In the genomic region with DNA sequence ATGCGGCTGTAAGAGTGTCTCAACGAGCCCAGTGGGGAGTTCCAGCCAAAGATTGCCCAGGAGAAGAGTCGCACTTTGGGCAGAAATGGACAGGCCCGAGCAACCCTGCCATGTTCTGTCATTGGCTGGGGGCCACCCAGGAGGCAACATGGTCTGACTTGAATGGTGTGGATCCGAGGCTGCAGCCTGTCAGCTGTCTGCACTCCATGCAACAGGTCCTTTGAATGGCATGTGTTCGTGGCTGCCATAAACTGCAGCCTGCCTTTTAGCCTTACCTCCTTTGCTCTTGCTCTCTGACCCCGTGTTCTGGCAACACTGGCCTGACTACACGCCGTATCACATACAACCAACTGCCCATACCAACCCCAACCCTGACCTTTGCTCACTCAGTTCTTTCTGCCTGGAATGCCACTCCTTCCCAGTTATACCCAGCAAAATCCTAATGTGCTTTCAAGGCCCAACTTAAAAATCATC, we compare ENCODE assay signal across 11 cellular contexts. TPM values are rescaled to one million over a fixed set of nuclear protein-coding genes. Genes with fewer than 3 reads are reported as not detected.
DNase-seq lines count a peak whose midpoint lies in the region; ATAC-seq and TF ChIP-seq lines count a peak whose summit lies in the region.
"Had no signal": no experiment of that assay in that cellular context is flagged by ENCODE, and none has a peak within 500 bp of the region (broad histone marks: within the 10 kb centered on the region; RNA-seq: fewer than 3 reads in every experiment).

No MANE protein-coding gene starts in this region.

- H3K9me2 ChIP-seq in hepatocyte (replicated peaks; ENCODE audit: insufficient read depth) = no peaks in the 10 kb centered on the region

- peaks cover 83% of the 10 kb centered on the region for H3K4me1 Mint-ChIP-seq in activated CD4-positive, alpha-beta T cell treated with anti-CD3 and anti-CD28 coated beads, Interleukin-2, amount 10 ng/mL, durations not matched to agents 24 days and 14 days

- H3K79me2 ChIP-seq in hepatocyte (peaks cover 3% of the 10 kb centered on the region), trophoblast cell (ENCODE audit: control insufficient read depth, insufficient read depth, low read length, poor library complexity) (no peaks in the 10 kb centered on the region)

- TF ChIP-seq EP300 in sigmoid colon (IDR thresholded peaks at IDR 0.05) = no peak

- no peak overlapping the region for H4K91ac ChIP-seq in trophoblast cell (ENCODE audit: low read depth, low read length)

- H3K27ac ChIP-seq in KOPT-K1 (ENCODE audit: low read depth, low read length, poor library complexity, severe bottlenecking) = peak overlapping the region; percentile 90
- peak overlapping the region; percentile 20 for H3K27ac ChIP-seq in hepatocyte
- H3K27ac ChIP-seq in sigmoid colon = peak overlapping the region; percentile 68 to 87 (median 80)
- no peak overlapping the region for H3K27ac ChIP-seq in trophoblast cell (ENCODE audit: low read depth, low read length)

- no peak for ATAC-seq in HG03097 (IDR thresholded peaks at IDR 0.05; ENCODE audit: low FRiP score, unreplicated experiment)
- ATAC-seq: stimulated activated naive B cell treated with anti-CD40 and anti-IgM and Interleukin-4, amounts not matched to agents 10 μg/mL and 1 μg/mL and 100 μg/mL, for 72 hours had no signal

- no peak for TF ChIP-seq CTCF in hepatocyte (IDR thresholded peaks at IDR 0.05; ENCODE audit: poor library complexity)
- TF ChIP-seq CTCF in sigmoid colon (IDR thresholded peaks at IDR 0.05) = no peak

- peaks cover 2% of the 10 kb centered on the region for H3K79me1 ChIP-seq in trophoblast cell (ENCODE audit: low read length)

- 50% methylated on average over 9 of the region's 9 CpGs for WGBS in hepatocyte (ENCODE audit: low lambda C conversion rate, missing lambda C conversion rate)
- 40 to 69% methylated on average over 9 of the region's 9 CpGs for WGBS in sigmoid colon, 2 donors
- no CpG with 5 or more reads among the region's 9 CpGs for WGBS in trophoblast cell (ENCODE audit: extremely low coverage, insufficient coverage, insufficient read length)

- H2BK120ac ChIP-seq in trophoblast cell (ENCODE audit: insufficient read depth, low read length, poor library complexity) = no peak overlapping the region

- H4K12ac ChIP-seq in trophoblast cell (ENCODE audit: low read depth, low read length) = no peak overlapping the region

- no peak overlapping the region for H2BK12ac ChIP-seq in trophoblast cell (ENCODE audit: low read length)

- no peaks in the 10 kb centered on the region for H3K9me3 ChIP-seq in KOPT-K1 (ENCODE audit: insufficient read depth, low read length, poor library complexity, severe bottlenecking)
- no peaks in the 10 kb centered on the region for H3K9me3 ChIP-seq in hepatocyte (ENCODE audit: low read depth)
- no peaks in the 10 kb centered on the region for H3K9me3 ChIP-seq in sigmoid colon
- H3K9me3 ChIP-seq in trophoblast cell (ENCODE audit: insufficient read depth, low read depth, low read length) = no peaks in the 10 kb centered on the region

- H3K23ac ChIP-seq in trophoblast cell (ENCODE audit: low read length) = no peak overlapping the region

- no peak overlapping the region for H4K8ac ChIP-seq in trophoblast cell (ENCODE audit: low read depth, low read length)

- no peak overlapping the region for H2AK5ac ChIP-seq in trophoblast cell (ENCODE audit: low read length)

- DNase-seq in activated CD4-positive, alpha-beta T cell treated with anti-CD3 and anti-CD28 coated beads, Interleukin-2, amount 10 ng/mL, durations not matched to agents 24 days and 14 days = no peak
- DNase-seq in activated CD4-positive, alpha-beta T cell treated with anti-CD3 and anti-CD28 coated beads for 4 hours = no peak
- DNase-seq in hepatocyte (ENCODE audit: low spot score) (no peak), sigmoid colon (no peak), trophoblast cell (no peak), NCI-H2171 treated with DMSO at 0.1 percent for 48 hours (lab: John Stamatoyannopoulos, UW) (no peak)
- DNase-seq: activated CD4-positive, alpha-beta T cell treated with anti-CD3 and anti-CD28 coated beads for 1 hour; NCI-H774; stimulated activated naive B cell treated with anti-CD40 and anti-IgM and Interleukin-4, amounts not matched to agents 10 μg/mL and 1 μg/mL and 100 μg/mL, for 72 hours had no signal

- H3K36me3 ChIP-seq in KOPT-K1 (ENCODE audit: insufficient read depth, low read length) (peaks cover 73% of the 10 kb centered on the region), hepatocyte (replicated peaks; ENCODE audit: insufficient read depth, low read depth) (no peaks in the 10 kb centered on the region), sigmoid colon (no peaks in the 10 kb centered on the region), trophoblast cell (ENCODE audit: control insufficient read depth in 1 of 2, insufficient read depth in 2 of 2, low read length in 2 of 2) (no peaks in the 10 kb centered on the region)

- H4K20me1 ChIP-seq in hepatocyte (ENCODE audit: insufficient read depth, poor library complexity, severe bottlenecking) = no peaks in the 10 kb centered on the region

- H3K4me2 ChIP-seq in hepatocyte = peak overlapping the region; percentile 31
- H3K4me2 ChIP-seq in trophoblast cell (ENCODE audit: low read length) = no peak overlapping the region

- H3K27me3 Mint-ChIP-seq in activated CD4-positive, alpha-beta T cell treated with anti-CD3 and anti-CD28 coated beads, Interleukin-2, amount 10 ng/mL, durations not matched to agents 24 days and 14 days = no peaks in the 10 kb centered on the region
- H3K27me3 Mint-ChIP-seq: stimulated activated naive B cell treated with anti-CD40 and anti-IgM and Interleukin-4, amounts not matched to agents 10 μg/mL and 1 μg/mL and 100 μg/mL, for 72 hours had no signal

- H3K4ac ChIP-seq in trophoblast cell (ENCODE audit: low read depth, low read length) = no peak overlapping the region

- no peak for TF ChIP-seq POLR2A in sigmoid colon (IDR thresholded peaks at IDR 0.05)

- no peak overlapping the region for H2BK5ac ChIP-seq in trophoblast cell (ENCODE audit: low read depth, low read length, poor library complexity)

- H3K27ac Mint-ChIP-seq in activated CD4-positive, alpha-beta T cell treated with anti-CD3 and anti-CD28 coated beads, Interleukin-2, amount 10 ng/mL, durations not matched to agents 24 days and 14 days = peak overlapping the region; percentile 78
- H3K27ac Mint-ChIP-seq: stimulated activated naive B cell treated with anti-CD40 and anti-IgM and Interleukin-4, amounts not matched to agents 10 μg/mL and 1 μg/mL and 100 μg/mL, for 72 hours had no signal

- H3K9ac ChIP-seq in trophoblast cell (ENCODE audit: low read length) = no peak overlapping the region

- no peaks in the 10 kb centered on the region for H3K27me3 ChIP-seq in hepatocyte
- no peaks in the 10 kb centered on the region for H3K27me3 ChIP-seq in sigmoid colon
- H3K27me3 ChIP-seq in trophoblast cell (ENCODE audit: insufficient read depth, low read length) = no peaks in the 10 kb centered on the region

- intact Hi-C loops in activated CD4-positive, alpha-beta T cell treated with anti-CD3 and anti-CD28 coated beads, Interleukin-2, amount 10 ng/mL, durations not matched to agents 24 days and 14 days (cut with micrococcal nuclease) = no loop called here
- intact Hi-C loops in sigmoid colon (cut with DNase I) = loop anchor here (5.0 kb wide), 1 partner anchor 37 kb away; no protein-coding TSS in a partner anchor

- H3K4me3 ChIP-seq in hepatocyte (no peak overlapping the region), sigmoid colon (no peak overlapping the region), trophoblast cell (ENCODE audit: low read depth, low read length) (no peak overlapping the region)

- no peaks in the 10 kb centered on the region for H3K9me3 Mint-ChIP-seq in activated CD4-positive, alpha-beta T cell treated with anti-CD3 and anti-CD28 coated beads, Interleukin-2, amount 10 ng/mL, durations not matched to agents 24 days and 14 days
- H3K9me3 Mint-ChIP-seq: stimulated activated naive B cell treated with anti-CD40 and anti-IgM and Interleukin-4, amounts not matched to agents 10 μg/mL and 1 μg/mL and 100 μg/mL, for 72 hours had no signal

- H2AFZ ChIP-seq in hepatocyte = no peak overlapping the region
- no peak overlapping the region for H2AFZ ChIP-seq in trophoblast cell (ENCODE audit: insufficient read depth, low read length, poor library complexity)

- peaks cover 35% of the 10 kb centered on the region for H3K4me1 ChIP-seq in hepatocyte (ENCODE audit: insufficient read depth)
- peaks cover 0 to 98% (median 80%) of the 10 kb centered on the region in 4 donors for H3K4me1 ChIP-seq in sigmoid colon
- H3K4me1 ChIP-seq in trophoblast cell (ENCODE audit: control insufficient read depth in 1 of 2, insufficient read depth in 2 of 2, low read length in 2 of 2) = peaks cover 0 to 11% of the 10 kb centered on the region in 2 experiments

- peaks cover 52% of the 10 kb centered on the region for H3K36me3 Mint-ChIP-seq in activated CD4-positive, alpha-beta T cell treated with anti-CD3 and anti-CD28 coated beads, Interleukin-2, amount 10 ng/mL, durations not matched to agents 24 days and 14 days (ENCODE audit: low read depth)

- H3K18ac ChIP-seq in trophoblast cell (ENCODE audit: low read length) = no peak overlapping the region

- no peak overlapping the region for H3K14ac ChIP-seq in trophoblast cell (ENCODE audit: low read length)

- H3K4me3 Mint-ChIP-seq in activated CD4-positive, alpha-beta T cell treated with anti-CD3 and anti-CD28 coated beads, Interleukin-2, amount 10 ng/mL, durations not matched to agents 24 days and 14 days = no peak overlapping the region
- H3K4me3 Mint-ChIP-seq: stimulated activated naive B cell treated with anti-CD40 and anti-IgM and Interleukin-4, amounts not matched to agents 10 μg/mL and 1 μg/mL and 100 μg/mL, for 72 hours had no signal

RNA-seq across cellular contexts. Expression of gene IRF1, which starts 55.7 kb away (rescaled TPM):
- total RNA-seq in activated CD4-positive, alpha-beta T cell treated with anti-CD3 and anti-CD28 coated beads, Interleukin-2, amount 10 ng/mL, durations not matched to agents 24 days and 14 days = 167 and 181 TPM in 2 replicates
- total RNA-seq in hepatocyte = 25.6 and 30.9 TPM in 2 replicates
- 35.8 and 44.8 TPM in 2 replicates for polyA plus RNA-seq in hepatocyte
- 100 to 1,000 TPM in 1 of 4 donors, 10 to 100 TPM in 3; 15.3 to 124 (median 22.7) TPM for total RNA-seq in sigmoid colon
- 100 to 1,000 TPM in 1 of 3 donors, 10 to 100 TPM in 2; 37.2 to 169 (median 70.5) TPM for polyA plus RNA-seq in sigmoid colon
- polyA plus RNA-seq in trophoblast cell (2013) = 2.7 and 3.3 TPM in 2 replicates
